Comparison of ENCODE assay signal across 1 cellular context in the genomic region with DNA sequence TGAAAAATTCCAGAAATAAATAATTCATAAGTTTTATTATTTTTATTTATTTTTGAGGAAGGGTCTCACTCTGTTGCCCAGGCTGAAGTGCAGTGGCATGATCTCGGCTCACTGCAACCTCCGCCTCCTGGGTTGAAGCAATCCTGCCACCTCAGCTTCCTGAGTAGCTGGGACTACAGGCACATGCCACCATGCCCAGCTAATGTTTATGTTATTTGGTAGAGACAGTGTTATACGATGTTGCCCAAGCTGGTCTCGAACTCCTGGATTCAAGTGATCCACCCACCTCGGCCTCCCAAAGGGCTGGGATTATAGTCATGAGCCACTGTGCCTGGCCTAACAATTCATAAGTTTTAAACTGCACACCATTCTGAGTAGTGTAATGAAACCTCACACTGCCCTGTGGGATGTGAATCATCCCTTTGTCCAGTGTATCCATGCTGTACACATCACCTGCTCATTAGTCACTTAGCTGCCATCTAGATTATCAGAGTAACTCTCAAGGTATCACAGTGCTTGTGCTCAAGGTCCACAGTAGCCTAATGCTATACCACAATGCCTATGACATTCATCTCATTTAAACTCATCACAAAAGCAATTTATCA.
TF ChIP-seq lines count a peak whose summit lies in the region.

No MANE protein-coding gene starts in this region.

TF ChIP-seq in GM12878, 131 proteins besides CTCF, POLR2A, EP300 and RAD21 (continued from another document):
- TF ChIP-seq, protein P1, sequence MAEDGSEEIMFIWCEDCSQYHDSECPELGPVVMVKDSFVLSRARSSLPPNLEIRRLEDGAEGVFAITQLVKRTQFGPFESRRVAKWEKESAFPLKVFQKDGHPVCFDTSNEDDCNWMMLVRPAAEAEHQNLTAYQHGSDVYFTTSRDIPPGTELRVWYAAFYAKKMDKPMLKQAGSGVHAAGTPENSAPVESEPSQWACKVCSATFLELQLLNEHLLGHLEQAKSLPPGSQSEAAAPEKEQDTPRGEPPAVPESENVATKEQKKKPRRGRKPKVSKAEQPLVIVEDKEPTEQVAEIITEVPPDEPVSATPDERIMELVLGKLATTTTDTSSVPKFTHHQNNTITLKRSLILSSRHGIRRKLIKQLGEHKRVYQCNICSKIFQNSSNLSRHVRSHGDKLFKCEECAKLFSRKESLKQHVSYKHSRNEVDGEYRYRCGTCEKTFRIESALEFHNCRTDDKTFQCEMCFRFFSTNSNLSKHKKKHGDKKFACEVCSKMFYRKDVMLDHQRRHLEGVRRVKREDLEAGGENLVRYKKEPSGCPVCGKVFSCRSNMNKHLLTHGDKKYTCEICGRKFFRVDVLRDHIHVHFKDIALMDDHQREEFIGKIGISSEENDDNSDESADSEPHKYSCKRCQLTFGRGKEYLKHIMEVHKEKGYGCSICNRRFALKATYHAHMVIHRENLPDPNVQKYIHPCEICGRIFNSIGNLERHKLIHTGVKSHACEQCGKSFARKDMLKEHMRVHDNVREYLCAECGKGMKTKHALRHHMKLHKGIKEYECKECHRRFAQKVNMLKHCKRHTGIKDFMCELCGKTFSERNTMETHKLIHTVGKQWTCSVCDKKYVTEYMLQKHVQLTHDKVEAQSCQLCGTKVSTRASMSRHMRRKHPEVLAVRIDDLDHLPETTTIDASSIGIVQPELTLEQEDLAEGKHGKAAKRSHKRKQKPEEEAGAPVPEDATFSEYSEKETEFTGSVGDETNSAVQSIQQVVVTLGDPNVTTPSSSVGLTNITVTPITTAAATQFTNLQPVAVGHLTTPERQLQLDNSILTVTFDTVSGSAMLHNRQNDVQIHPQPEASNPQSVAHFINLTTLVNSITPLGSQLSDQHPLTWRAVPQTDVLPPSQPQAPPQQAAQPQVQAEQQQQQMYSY (CRISPR knock-in tag; IDR thresholded peaks at IDR 0.05) = no peak
- TF ChIP-seq BMI1 (IDR thresholded peaks at IDR 0.05; ENCODE audit: borderline replicate concordance) = no peak
- no peak for TF ChIP-seq SUPT20H (IDR thresholded peaks at IDR 0.05; ENCODE audit: borderline replicate concordance, control insufficient read depth, low read depth, low read length)
- TF ChIP-seq BRCA1 (IDR thresholded peaks at IDR 0.05; ENCODE audit: low read depth, low read length) = no peak
- TF ChIP-seq, protein P2, sequence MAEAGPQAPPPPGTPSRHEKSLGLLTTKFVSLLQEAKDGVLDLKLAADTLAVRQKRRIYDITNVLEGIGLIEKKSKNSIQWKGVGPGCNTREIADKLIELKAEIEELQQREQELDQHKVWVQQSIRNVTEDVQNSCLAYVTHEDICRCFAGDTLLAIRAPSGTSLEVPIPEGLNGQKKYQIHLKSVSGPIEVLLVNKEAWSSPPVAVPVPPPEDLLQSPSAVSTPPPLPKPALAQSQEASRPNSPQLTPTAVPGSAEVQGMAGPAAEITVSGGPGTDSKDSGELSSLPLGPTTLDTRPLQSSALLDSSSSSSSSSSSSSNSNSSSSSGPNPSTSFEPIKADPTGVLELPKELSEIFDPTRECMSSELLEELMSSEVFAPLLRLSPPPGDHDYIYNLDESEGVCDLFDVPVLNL (IDR thresholded peaks at IDR 0.05; ENCODE audit: low read depth, low read length) = no peak
- TF ChIP-seq KDM1A (IDR thresholded peaks at IDR 0.05; ENCODE audit: borderline replicate concordance) = no peak
- TF ChIP-seq RUNX3 (IDR thresholded peaks at IDR 0.05; ENCODE audit: low read length) = no peak
- TF ChIP-seq, protein P3, sequence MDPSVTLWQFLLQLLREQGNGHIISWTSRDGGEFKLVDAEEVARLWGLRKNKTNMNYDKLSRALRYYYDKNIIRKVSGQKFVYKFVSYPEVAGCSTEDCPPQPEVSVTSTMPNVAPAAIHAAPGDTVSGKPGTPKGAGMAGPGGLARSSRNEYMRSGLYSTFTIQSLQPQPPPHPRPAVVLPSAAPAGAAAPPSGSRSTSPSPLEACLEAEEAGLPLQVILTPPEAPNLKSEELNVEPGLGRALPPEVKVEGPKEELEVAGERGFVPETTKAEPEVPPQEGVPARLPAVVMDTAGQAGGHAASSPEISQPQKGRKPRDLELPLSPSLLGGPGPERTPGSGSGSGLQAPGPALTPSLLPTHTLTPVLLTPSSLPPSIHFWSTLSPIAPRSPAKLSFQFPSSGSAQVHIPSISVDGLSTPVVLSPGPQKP (IDR thresholded peaks at IDR 0.05; ENCODE audit: low read depth, low read length) = no peak
- TF ChIP-seq SIX5 (IDR thresholded peaks at IDR 0.05; ENCODE audit: low read depth, low read length, severe bottlenecking) = no peak
- no peak for TF ChIP-seq POU2F2 (IDR thresholded peaks at IDR 0.05; ENCODE audit: borderline replicate concordance, low read depth, low read length)
- TF ChIP-seq RCOR1 (conservative IDR thresholded peaks at IDR 0.05; ENCODE audit: low read depth, low read length) = no peak
- TF ChIP-seq SP1 (IDR thresholded peaks at IDR 0.05; ENCODE audit: low read depth, low read length) = no peak
- no peak for TF ChIP-seq EGR1 (IDR thresholded peaks at IDR 0.05; ENCODE audit: borderline replicate concordance in 1 of 2, low read depth in 2 of 2, low read length in 2 of 2)
- no peak for TF ChIP-seq IKZF2 (IDR thresholded peaks at IDR 0.05)
- no peak for TF ChIP-seq EED (IDR thresholded peaks at IDR 0.05; ENCODE audit: low read depth)
- TF ChIP-seq MYC (IDR thresholded peaks at IDR 0.05; ENCODE audit: insufficient read depth, insufficient read length, insufficient replicate concordance, low read length, severe bottlenecking) = no peak
